ENCODE assay signal across 18 cellular contexts in the genomic region with DNA sequence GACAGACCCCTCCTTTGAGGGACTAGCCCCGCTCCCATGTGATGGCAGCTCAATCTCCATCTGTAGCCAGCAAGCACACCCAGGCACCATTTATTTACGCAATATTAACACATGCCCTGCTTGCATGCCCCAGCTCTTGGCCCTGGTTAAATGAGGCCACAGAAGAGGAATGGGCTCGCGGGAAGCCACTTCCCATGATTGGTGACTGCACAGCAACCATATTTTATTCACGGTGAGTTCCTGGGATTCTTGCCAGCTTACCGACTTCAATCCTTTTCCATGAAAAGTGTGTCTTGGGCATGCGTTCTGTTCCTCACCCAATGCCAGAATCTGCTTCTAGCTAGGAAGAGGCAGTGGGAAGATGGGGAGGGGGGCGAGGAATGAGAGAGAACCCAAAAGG. TPM values are rescaled to one million over a fixed set of nuclear protein-coding genes. Genes with fewer than 3 reads are reported as not detected.
DNase-seq lines count a peak whose midpoint lies in the region; ATAC-seq and TF ChIP-seq lines count a peak whose summit lies in the region.
"Had no signal": no experiment of that assay in that cellular context is flagged by ENCODE, and none has a peak within 500 bp of the region (broad histone marks: within the 10 kb centered on the region; RNA-seq: fewer than 3 reads in every experiment).

No MANE protein-coding gene starts in this region.

- no peaks in the 10 kb centered on the region for H3K9me2 ChIP-seq in Karpas-422 (replicated peaks; ENCODE audit: insufficient read depth, low read length)
- H3K9me2 ChIP-seq: SK-N-SH had no signal

- no peak overlapping the region for H2AFZ ChIP-seq in Karpas-422 (ENCODE audit: low read length)
- H2AFZ ChIP-seq: GM23248 had no signal

- H3K9me3 ChIP-seq in heart right ventricle (no peaks in the 10 kb centered on the region), ascending aorta (no peaks in the 10 kb centered on the region), Karpas-422 (ENCODE audit: low read length) (no peaks in the 10 kb centered on the region)
- H3K9me3 ChIP-seq: SK-N-SH had no signal

- H3K4me1 ChIP-seq in heart right ventricle (peaks cover 37 to 91% (median 82%) of the 10 kb centered on the region in 9 donors), ascending aorta (peaks cover 11 to 39% of the 10 kb centered on the region in 2 donors), Karpas-422 (ENCODE audit: low read length) (peaks cover 2% of the 10 kb centered on the region; the same call in 1 of the 2 replicates)

- H3K9ac ChIP-seq in Karpas-422 (ENCODE audit: low read length) = no peak overlapping the region
- H3K9ac ChIP-seq: GM23248, SK-N-SH had no signal

- H3K36me3 ChIP-seq in heart right ventricle (no peaks in the 10 kb centered on the region), ascending aorta (no peaks in the 10 kb centered on the region), Karpas-422 (ENCODE audit: insufficient read depth, low read length) (no peaks in the 10 kb centered on the region)

- no peak for TF ChIP-seq CTCF in heart right ventricle (IDR thresholded peaks at IDR 0.05)
- TF ChIP-seq CTCF in ascending aorta (IDR thresholded peaks at IDR 0.05) = no peak

- 74 to 80% methylated on average over 8 of the region's 8 CpGs for WGBS in heart right ventricle, 2 donors

- no peaks in the 10 kb centered on the region for H3K79me2 ChIP-seq in Karpas-422 (ENCODE audit: low read length)

- no peak for DNase-seq in heart right ventricle
- DNase-seq in left cardiac atrium = no peak
- DNase-seq in ascending aorta (ENCODE audit: low spot score in 2 of 2) = no peak
- DNase-seq in medulla oblongata (ENCODE audit: extremely low spot score) = peak; percentile 50
- no peak for DNase-seq in DMS53 (lab: John Stamatoyannopoulos, UW)
- no peak for DNase-seq in middle frontal gyrus (ENCODE audit: extremely low spot score, low spot score)
- DNase-seq in Karpas-422 = no peak
- DNase-seq: activated CD4-positive, alpha-beta T cell treated with anti-CD3 and anti-CD28 coated beads for 36 hours; activated CD8-positive, alpha-beta memory T cell treated with anti-CD3 and anti-CD28 coated beads, Interleukin-2, amount 50 U/mL, for 4 hours; activated gamma-delta T cell treated with Interleukin-2 at 50 U/mL for 16 hours; COR-L47; GDM1; GM23248; NCI-H510A; PC-3; SK-N-SH; stimulated activated CD4-positive, alpha-beta T cell treated with anti-CD3 and anti-CD28 coated beads, Interleukin-12 subunit alpha, Interleukin-12 subunit beta, amount 100 ng/mL, for 4 hours had no signal

- H3K4me2 ChIP-seq in Karpas-422 (ENCODE audit: low read depth, low read length, poor library complexity, severe bottlenecking) = no peak overlapping the region
- H3K4me2 ChIP-seq: SK-N-SH had no signal

- H3K27me3 ChIP-seq in heart right ventricle (no peaks in the 10 kb centered on the region), ascending aorta (no peaks in the 10 kb centered on the region), Karpas-422 (ENCODE audit: low read length) (peaks cover 4% of the 10 kb centered on the region; the same call in 1 of the 2 replicates)

- H3K27ac ChIP-seq in heart right ventricle (peak overlapping the region in 9 of 10 donors; percentile 62 to 90 (median 85)), ascending aorta (peak overlapping the region; percentile 17 to 86), Karpas-422 (ENCODE audit: low read length) (no peak overlapping the region)
- H3K27ac ChIP-seq: GM23248 had no signal

- no peak for ATAC-seq in heart right ventricle
- no peak for ATAC-seq in left cardiac atrium
- no peak for ATAC-seq in GM18870 (IDR thresholded peaks at IDR 0.05; ENCODE audit: unreplicated experiment)
- ATAC-seq: PC-3 had no signal

- no peaks in the 10 kb centered on the region for H4K20me1 ChIP-seq in Karpas-422 (ENCODE audit: insufficient read depth, low read depth, low read length)

- H3K4me3 ChIP-seq in heart right ventricle = no peak overlapping the region
- no peak overlapping the region for H3K4me3 ChIP-seq in ascending aorta
- H3K4me3 ChIP-seq in Karpas-422 (ENCODE audit: low read length) = no peak overlapping the region
- H3K4me3 ChIP-seq: GM23248 had no signal

- intact Hi-C loops in heart right ventricle (cut with DNase I) = loop anchor here in 3 of 10 donors (5.0 to 10.0 kb wide), 4 partner anchors 34 to 51 kb away; no protein-coding TSS in a partner anchor
- intact Hi-C loops in left cardiac atrium (cut with DNase I) = loop anchor here in 1 of 2 donors (5.0 kb wide), 2 partner anchors 36 to 51 kb away; no protein-coding TSS in a partner anchor
- intact Hi-C loops in ascending aorta (cut with DNase I) = loop anchor here (5.0 kb wide), 1 partner anchor 39 kb away; no protein-coding TSS in a partner anchor

RNA-seq across cellular contexts. Expression of gene PITPNM2, which starts 54.7 kb away (rescaled TPM):
- total RNA-seq in heart right ventricle (10 to 100 TPM; 13.3 to 32.7 (median 18.7) TPM), left cardiac atrium (10 to 100 TPM; 13.1 to 22.2 TPM), ascending aorta (8.4 TPM)
- polyA plus RNA-seq in heart right ventricle = 10 to 100 TPM in 1 of 2 donors, 1 to 10 TPM in 1; 5.6 to 16.5 TPM
- total RNA-seq in Karpas-422 (2014; rRNA removed; shearing (Covaris generic); ENCODE audit: low replicate concordance) = 0.04 and 0.19 TPM in 2 replicates
